In genomic region chr5:177760954-177761353, GRCh38 we compare ENCODE assay signal across 4 cellular contexts. TPM values are rescaled to one million over a fixed set of nuclear protein-coding genes. Genes with fewer than 3 reads are reported as not detected.
"Had no signal": no experiment of that assay in that cellular context is flagged by ENCODE, and none has a peak within 500 bp of the region (broad histone marks: within the 10 kb centered on the region; RNA-seq: fewer than 3 reads in every experiment).

No MANE protein-coding gene starts in this region.

RNA-seq across cellular contexts. Expression of gene FAM153A, which starts 21.7 kb away (rescaled TPM):
- total RNA-seq: osteoblast, pulmonary artery endothelial cell had no signal
- polyA plus RNA-seq: neural cell, smooth muscle cell had no signal
